ENCODE assay signal across 2 cellular contexts in the genomic region with DNA sequence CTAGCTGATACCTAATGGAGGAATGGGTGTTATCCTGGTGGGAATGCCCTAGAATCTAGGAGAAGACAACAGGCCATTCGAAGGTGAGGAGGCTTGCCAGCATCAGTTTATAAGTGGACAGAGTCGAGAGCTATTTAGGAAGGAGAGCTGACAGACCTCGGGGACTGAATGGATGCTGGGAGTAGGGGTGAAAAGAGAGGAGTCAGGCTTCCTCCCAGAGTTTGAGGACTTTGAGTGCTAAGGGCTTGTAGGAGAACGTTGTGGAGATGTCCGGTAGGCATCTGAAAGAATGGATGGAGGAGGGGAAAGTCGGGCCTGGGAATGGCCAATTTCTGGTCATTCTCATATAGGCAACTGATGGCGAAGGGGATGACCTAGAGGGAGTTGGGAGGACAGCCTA.
TF ChIP-seq lines count a peak whose summit lies in the region.

No MANE protein-coding gene starts in this region.

TF ChIP-seq in WTC11, 78 proteins besides CTCF, POLR2A, EP300 and RAD21:
- TF ChIP-seq, protein P1, sequence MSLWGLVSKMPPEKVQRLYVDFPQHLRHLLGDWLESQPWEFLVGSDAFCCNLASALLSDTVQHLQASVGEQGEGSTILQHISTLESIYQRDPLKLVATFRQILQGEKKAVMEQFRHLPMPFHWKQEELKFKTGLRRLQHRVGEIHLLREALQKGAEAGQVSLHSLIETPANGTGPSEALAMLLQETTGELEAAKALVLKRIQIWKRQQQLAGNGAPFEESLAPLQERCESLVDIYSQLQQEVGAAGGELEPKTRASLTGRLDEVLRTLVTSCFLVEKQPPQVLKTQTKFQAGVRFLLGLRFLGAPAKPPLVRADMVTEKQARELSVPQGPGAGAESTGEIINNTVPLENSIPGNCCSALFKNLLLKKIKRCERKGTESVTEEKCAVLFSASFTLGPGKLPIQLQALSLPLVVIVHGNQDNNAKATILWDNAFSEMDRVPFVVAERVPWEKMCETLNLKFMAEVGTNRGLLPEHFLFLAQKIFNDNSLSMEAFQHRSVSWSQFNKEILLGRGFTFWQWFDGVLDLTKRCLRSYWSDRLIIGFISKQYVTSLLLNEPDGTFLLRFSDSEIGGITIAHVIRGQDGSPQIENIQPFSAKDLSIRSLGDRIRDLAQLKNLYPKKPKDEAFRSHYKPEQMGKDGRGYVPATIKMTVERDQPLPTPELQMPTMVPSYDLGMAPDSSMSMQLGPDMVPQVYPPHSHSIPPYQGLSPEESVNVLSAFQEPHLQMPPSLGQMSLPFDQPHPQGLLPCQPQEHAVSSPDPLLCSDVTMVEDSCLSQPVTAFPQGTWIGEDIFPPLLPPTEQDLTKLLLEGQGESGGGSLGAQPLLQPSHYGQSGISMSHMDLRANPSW (CRISPR knock-in tag; conservative IDR thresholded peaks at IDR 0.05; ENCODE audit: low read depth): no peak
- TF ChIP-seq NFATC4 (CRISPR knock-in tag; IDR thresholded peaks at IDR 0.05): 0 out of 2 replicates have a peak, but pooled peaks have one; percentile 3
TF ChIP-seq in WTC11: peak in this region for 1.

TF ChIP-seq in K562, 482 proteins besides CTCF, POLR2A, EP300 and RAD21 (continued from another document):
- TF ChIP-seq ZNF79 (CRISPR knock-in tag; IDR thresholded peaks at IDR 0.05; ENCODE audit: low read depth) (no peak), POLR2B (IDR thresholded peaks at IDR 0.05; ENCODE audit: low read depth, partially characterized antibody) (peak; percentile 37), ZNF232 (CRISPR knock-in tag; IDR thresholded peaks at IDR 0.05) (no peak), POLR2AphosphoS2 (IDR thresholded peaks at IDR 0.05; ENCODE audit: low read length) (0 out of 2 replicates have a peak, but pooled peaks have one; percentile 45), XRCC4 (IDR thresholded peaks at IDR 0.05; ENCODE audit: extremely low read depth, insufficient read depth, insufficient read length) (no peak)
- TF ChIP-seq, protein P2, sequence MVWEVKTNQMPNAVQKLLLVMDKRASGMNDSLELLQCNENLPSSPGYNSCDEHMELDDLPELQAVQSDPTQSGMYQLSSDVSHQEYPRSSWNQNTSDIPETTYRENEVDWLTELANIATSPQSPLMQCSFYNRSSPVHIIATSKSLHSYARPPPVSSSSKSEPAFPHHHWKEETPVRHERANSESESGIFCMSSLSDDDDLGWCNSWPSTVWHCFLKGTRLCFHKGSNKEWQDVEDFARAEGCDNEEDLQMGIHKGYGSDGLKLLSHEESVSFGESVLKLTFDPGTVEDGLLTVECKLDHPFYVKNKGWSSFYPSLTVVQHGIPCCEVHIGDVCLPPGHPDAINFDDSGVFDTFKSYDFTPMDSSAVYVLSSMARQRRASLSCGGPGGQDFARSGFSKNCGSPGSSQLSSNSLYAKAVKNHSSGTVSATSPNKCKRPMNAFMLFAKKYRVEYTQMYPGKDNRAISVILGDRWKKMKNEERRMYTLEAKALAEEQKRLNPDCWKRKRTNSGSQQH (CRISPR knock-in tag; IDR thresholded peaks at IDR 0.05): 0 out of 2 replicates have a peak, but pooled peaks have one; percentile 41
